Comparison of ENCODE assay signal across 9 cellular contexts in the genomic region with DNA sequence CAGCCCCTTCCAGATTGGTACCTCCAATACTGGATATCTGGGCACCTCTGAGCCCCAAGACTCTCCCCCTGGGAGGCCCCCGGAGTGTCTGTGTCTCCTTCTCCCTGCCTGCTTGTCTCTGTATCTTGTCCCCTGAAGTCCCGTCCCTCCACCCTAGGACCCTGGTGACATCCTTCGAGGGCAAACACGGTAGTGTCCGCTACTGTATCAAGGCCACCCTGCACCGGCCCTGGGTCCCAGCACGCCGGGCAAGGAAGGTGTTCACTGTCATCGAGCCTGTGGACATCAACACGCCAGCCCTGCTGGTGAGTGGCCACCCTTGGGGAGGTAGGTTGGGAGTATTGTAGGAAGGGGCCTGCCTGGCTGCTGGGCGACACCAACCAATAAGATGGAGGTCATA. TPM values are rescaled to one million over a fixed set of nuclear protein-coding genes. Genes with fewer than 3 reads are reported as not detected.
DNase-seq lines count a peak whose midpoint lies in the region; ATAC-seq, FAIRE-seq and TF ChIP-seq lines count a peak whose summit lies in the region.
"Had no signal": no experiment of that assay in that cellular context is flagged by ENCODE, and none has a peak within 500 bp of the region (broad histone marks: within the 10 kb centered on the region; RNA-seq: fewer than 3 reads in every experiment).

No MANE protein-coding gene starts in this region.

- H3K36me3 Mint-ChIP-seq in activated CD4-positive, alpha-beta T cell treated with anti-CD3 and anti-CD28 coated beads, Interleukin-2, amount 10 ng/mL, durations not matched to agents 7 days and 5 days (ENCODE audit: low read depth): peaks cover 53% of the 10 kb centered on the region
- peaks cover 2% of the 10 kb centered on the region for H3K36me3 Mint-ChIP-seq in astrocyte (ENCODE audit: low read depth, unreplicated experiment)
- H3K36me3 Mint-ChIP-seq in Caco-2 (ENCODE audit: insufficient read depth, unreplicated experiment): peaks cover 21% of the 10 kb centered on the region

- peaks cover 22% of the 10 kb centered on the region for H3K4me1 ChIP-seq in astrocyte (ENCODE audit: insufficient read depth, low read length)
- H3K4me1 ChIP-seq in lower lobe of right lung: peaks cover 43% of the 10 kb centered on the region
- peaks cover 2% of the 10 kb centered on the region for H3K4me1 ChIP-seq in testis
- peaks cover 5% of the 10 kb centered on the region for H3K4me1 ChIP-seq in Caco-2

- POLR2A ChIA-PET in activated CD4-positive, alpha-beta T cell treated with anti-CD3 and anti-CD28 coated beads, Interleukin-2, amount 10 ng/mL, durations not matched to agents 7 days and 5 days (lab: Charles Lee): no interaction called here
- POLR2A ChIA-PET in Caco-2 (lab: Charles Lee): no interaction called here

- FAIRE-seq in astrocyte (lab: Jason Lieb, UNC): no peak

- H3K27ac Mint-ChIP-seq in activated CD4-positive, alpha-beta T cell treated with anti-CD3 and anti-CD28 coated beads, Interleukin-2, amount 10 ng/mL, durations not matched to agents 7 days and 5 days: peak overlapping the region; percentile 81
- H3K27ac Mint-ChIP-seq in astrocyte (ENCODE audit: unreplicated experiment) (no peak overlapping the region), Caco-2 (ENCODE audit: unreplicated experiment) (no peak overlapping the region)

- H3K27me3 ChIP-seq in astrocyte (ENCODE audit: insufficient read depth, low read length): no peaks in the 10 kb centered on the region
- H3K27me3 ChIP-seq in lower lobe of right lung (ENCODE audit: low read depth): no peaks in the 10 kb centered on the region
- no peaks in the 10 kb centered on the region for H3K27me3 ChIP-seq in testis
- no peaks in the 10 kb centered on the region for H3K27me3 ChIP-seq in Caco-2 (replicated peaks; ENCODE audit: control insufficient read depth, insufficient read depth, low read length)

- CTCF ChIA-PET in activated CD4-positive, alpha-beta T cell treated with anti-CD3 and anti-CD28 coated beads, Interleukin-2, amount 10 ng/mL, durations not matched to agents 7 days and 5 days (lab: Charles Lee): interaction anchor here (1.6 to 5.4 kb wide), 3 partner anchors 12 to 150 kb away, joined by 5 to 83 read pairs (median 6); partner anchors contain the start of gene RPL18A
- CTCF ChIA-PET in Caco-2 (lab: Charles Lee): no interaction called here

- TF ChIP-seq CTCF in astrocyte (IDR thresholded peaks at IDR 0.05; ENCODE audit: insufficient read depth, low read depth, low read length): no peak
- TF ChIP-seq CTCF in lower lobe of right lung (IDR thresholded peaks at IDR 0.05): no peak
- no peak for TF ChIP-seq CTCF in testis (IDR thresholded peaks at IDR 0.05)
- TF ChIP-seq CTCF in Caco-2 (IDR thresholded peaks at IDR 0.05; ENCODE audit: insufficient read depth in 1 of 2, low read depth in 1 of 2, low read length in 1 of 2, severe bottlenecking in 1 of 2, unreplicated experiment in 1 of 2): no peak

- DNase-seq in activated CD4-positive, alpha-beta T cell treated with anti-CD3 and anti-CD28 coated beads, Interleukin-2, amount 10 ng/mL, durations not matched to agents 7 days and 5 days: no peak
- no peak for DNase-seq in activated CD4-positive, alpha-beta T cell treated with anti-CD3 and anti-CD28 coated beads for 1 hour
- no peak for DNase-seq in astrocyte (ENCODE audit: low read depth)
- no peak for DNase-seq in lower lobe of right lung
- no peak for DNase-seq in testis
- DNase-seq in Caco-2: no peak
- no peak for DNase-seq in NCI-H2196 treated with DMSO at 0.1 percent for 48 hours (lab: John Stamatoyannopoulos, UW; ENCODE audit: unreplicated experiment)
- no peak for DNase-seq in amygdala (lab: John Stamatoyannopoulos, UW)

- H3K4me3 Mint-ChIP-seq in activated CD4-positive, alpha-beta T cell treated with anti-CD3 and anti-CD28 coated beads, Interleukin-2, amount 10 ng/mL, durations not matched to agents 7 days and 5 days: peak overlapping the region; percentile 72
- H3K4me3 Mint-ChIP-seq in astrocyte (ENCODE audit: unreplicated experiment) (peak overlapping the region; percentile 57), Caco-2 (ENCODE audit: unreplicated experiment) (no peak overlapping the region)

- H2AFZ ChIP-seq in astrocyte (ENCODE audit: low read depth, low read length): no peak overlapping the region

- intact Hi-C loops in lower lobe of right lung (cut with DNase I): loop anchor here (5.0 kb wide), 1 partner anchor 48 kb away; no protein-coding TSS in a partner anchor
- intact Hi-C loops in testis (cut with DNase I; ENCODE audit: low total_unique reads): no loop called here
- intact Hi-C loops in Caco-2 (cut with micrococcal nuclease; ENCODE audit: unreplicated experiment): no loop called here

- ATAC-seq in lower lobe of right lung: no peak

- no peaks in the 10 kb centered on the region for H3K9me3 Mint-ChIP-seq in activated CD4-positive, alpha-beta T cell treated with anti-CD3 and anti-CD28 coated beads, Interleukin-2, amount 10 ng/mL, durations not matched to agents 7 days and 5 days
- H3K9me3 Mint-ChIP-seq in astrocyte (ENCODE audit: unreplicated experiment): no peaks in the 10 kb centered on the region
- H3K9me3 Mint-ChIP-seq in Caco-2 (ENCODE audit: unreplicated experiment): no peaks in the 10 kb centered on the region

- no peak overlapping the region for H3K4me3 ChIP-seq in astrocyte (ENCODE audit: insufficient read depth, low read depth, low read length)
- peak overlapping the region; percentile 72 for H3K4me3 ChIP-seq in lower lobe of right lung
- H3K4me3 ChIP-seq in testis: peak overlapping the region; percentile 50 to 51
- no peak overlapping the region for H3K4me3 ChIP-seq in Caco-2 (ENCODE audit: low read depth, low read length)

- H3K9ac ChIP-seq in astrocyte (ENCODE audit: low read length): no peak overlapping the region
- H3K9ac ChIP-seq: KMS-11 had no signal

- WGBS in testis, 2 donors: 93% methylated on average over 11 of the region's 11 CpGs; no CpG with 5 or more reads in 1 of the 2 donors

- TF ChIP-seq POLR2A in testis (IDR thresholded peaks at IDR 0.05): no peak

- no peaks in the 10 kb centered on the region for H3K9me3 ChIP-seq in astrocyte (ENCODE audit: insufficient read depth, low read depth, low read length)
- H3K9me3 ChIP-seq in lower lobe of right lung: no peaks in the 10 kb centered on the region
- no peaks in the 10 kb centered on the region for H3K9me3 ChIP-seq in testis
- no peaks in the 10 kb centered on the region for H3K9me3 ChIP-seq in Caco-2

- H4K20me1 ChIP-seq in astrocyte (ENCODE audit: insufficient read depth, low read length): peaks cover 3% of the 10 kb centered on the region

- no peaks in the 10 kb centered on the region for H3K79me2 ChIP-seq in astrocyte (ENCODE audit: insufficient read depth, low read length)

- H3K36me3 ChIP-seq in astrocyte (ENCODE audit: insufficient read depth, low read length) (no peaks in the 10 kb centered on the region), lower lobe of right lung (peaks cover 51% of the 10 kb centered on the region), testis (ENCODE audit: low read depth, missing control alignments) (no peaks in the 10 kb centered on the region), Caco-2 (ENCODE audit: control insufficient read depth, insufficient read depth, low read length) (peaks cover 1% of the 10 kb centered on the region)

- H3K4me2 ChIP-seq in astrocyte (ENCODE audit: low read length): peak overlapping the region; percentile 93

- BruUV-seq in Caco-2 (replicated peaks; lab: Mats Ljungman, UMichigan): no TSS peak

- no peaks in the 10 kb centered on the region for H3K27me3 Mint-ChIP-seq in activated CD4-positive, alpha-beta T cell treated with anti-CD3 and anti-CD28 coated beads, Interleukin-2, amount 10 ng/mL, durations not matched to agents 7 days and 5 days
- H3K27me3 Mint-ChIP-seq in astrocyte (ENCODE audit: low read depth, unreplicated experiment) (no peaks in the 10 kb centered on the region), Caco-2 (ENCODE audit: insufficient read depth, unreplicated experiment) (no peaks in the 10 kb centered on the region)

- peaks cover 48% of the 10 kb centered on the region for H3K4me1 Mint-ChIP-seq in activated CD4-positive, alpha-beta T cell treated with anti-CD3 and anti-CD28 coated beads, Interleukin-2, amount 10 ng/mL, durations not matched to agents 7 days and 5 days
- H3K4me1 Mint-ChIP-seq in astrocyte (ENCODE audit: low read depth, unreplicated experiment) (peaks cover 2% of the 10 kb centered on the region), Caco-2 (ENCODE audit: low read depth, unreplicated experiment) (peaks cover 13% of the 10 kb centered on the region)

- H3K27ac ChIP-seq in astrocyte (ENCODE audit: low read depth, low read length): no peak overlapping the region
- peak overlapping the region; percentile 86 for H3K27ac ChIP-seq in lower lobe of right lung
- peak overlapping the region in 1 of 2 donors; percentile 85 for H3K27ac ChIP-seq in testis
- H3K27ac ChIP-seq: KMS-11 had no signal

RNA-seq across cellular contexts. Expression of gene ARRDC2, which starts 0.8 kb away (rescaled TPM):
- total RNA-seq in activated CD4-positive, alpha-beta T cell treated with anti-CD3 and anti-CD28 coated beads, Interleukin-2, amount 10 ng/mL, durations not matched to agents 7 days and 5 days: 10 to 100 TPM; 40.1 to 51.1 TPM
- total RNA-seq in astrocyte: 2.6 and 2.8 TPM in 2 replicates
- 89.4 TPM for total RNA-seq in lower lobe of right lung
- total RNA-seq in testis: 10 to 100 TPM; 13.0 to 15.3 TPM
- 10.3 TPM for polyA plus RNA-seq in testis (ENCODE audit: insufficient read depth, low read depth, low replicate concordance)
- 6.0 and 6.5 TPM in 2 replicates for total RNA-seq in Caco-2 (2022)

RNA-seq across cellular contexts. Expression of gene KCNN1, which starts 41.9 kb away (rescaled TPM):
- not detected for total RNA-seq in activated CD4-positive, alpha-beta T cell treated with anti-CD3 and anti-CD28 coated beads, Interleukin-2, amount 10 ng/mL, durations not matched to agents 7 days and 5 days
- total RNA-seq in astrocyte: 1.5 and 1.6 TPM in 2 replicates
- total RNA-seq in lower lobe of right lung: not detected
- 10 to 100 TPM; 10.3 to 15.9 TPM for total RNA-seq in testis
- 4.4 TPM for polyA plus RNA-seq in testis (ENCODE audit: insufficient read depth, low read depth, low replicate concordance)
- not detected in 2 replicates for total RNA-seq in Caco-2 (2022)

Comparison
In these comparisons a context has a peak if more than half of its experiments do, and no peak if none do; other contexts are left out.
1. H3K4me3 ChIP-seq: peak in lower lobe of right lung (single experiment) and testis (2 of 2); none in astrocyte (single experiment) and Caco-2 (single experiment).